ENCODE assay signal across 27 cellular contexts in the genomic region with DNA sequence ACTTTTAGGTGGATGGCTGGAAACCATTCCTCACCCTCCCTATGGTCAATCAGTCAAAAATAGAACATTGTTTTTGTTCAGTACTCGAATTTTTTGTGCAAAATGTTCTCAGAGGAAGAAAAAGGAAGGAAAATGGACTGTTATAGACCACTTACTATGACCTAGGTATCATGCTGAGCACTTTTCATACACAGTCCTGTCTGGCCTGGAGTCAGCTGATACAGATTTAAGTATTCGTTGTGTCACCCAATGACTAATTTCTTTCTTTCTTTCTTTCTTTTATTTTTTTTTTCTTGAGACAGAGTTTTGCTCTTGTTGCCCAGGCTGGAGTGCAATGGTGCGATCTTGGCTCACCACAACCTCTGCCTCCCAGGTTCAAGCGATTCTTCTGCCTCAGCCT.
"Had no signal": no experiment of that assay in that cellular context is flagged by ENCODE, and none has a peak within 500 bp of the region (broad histone marks: within the 10 kb centered on the region; RNA-seq: fewer than 3 reads in every experiment).

No MANE protein-coding gene starts in this region.

- ATAC-seq: gastroesophageal sphincter, heart right ventricle had no signal

- FAIRE-seq: endometrium, endothelial cell of umbilical vein had no signal

- H3K9me3 Mint-ChIP-seq: activated naive CD4-positive, alpha-beta T cell treated with anti-CD3 and anti-CD28 coated beads, Interleukin-2, amount 50 U/mL, for 24 hours; activated naive CD8-positive, alpha-beta T cell treated with anti-CD3 and anti-CD28 coated beads, Interleukin-2, amount 10 ng/mL, durations not matched to agents 7 days and 5 days; brain had no signal

- H3K36me3 Mint-ChIP-seq: activated naive CD4-positive, alpha-beta T cell treated with anti-CD3 and anti-CD28 coated beads, Interleukin-2, amount 50 U/mL, for 24 hours; brain had no signal

- H3K4me1 ChIP-seq: ascending aorta, breast epithelium, colonic mucosa, esophagus squamous epithelium, gastroesophageal sphincter had no signal

- H3K4me3 Mint-ChIP-seq: activated CD4-positive, alpha-beta memory T cell treated with anti-CD3 and anti-CD28 coated beads, Interleukin-2, amount 10 ng/mL, durations not matched to agents 7 days and 5 days; activated CD4-positive, alpha-beta T cell treated with anti-CD3 and anti-CD28 coated beads, Interleukin-2, amount 10 ng/mL, durations not matched to agents 7 days and 5 days; activated naive CD4-positive, alpha-beta T cell treated with anti-CD3 and anti-CD28 coated beads, Interleukin-2, amount 50 U/mL, for 24 hours; activated naive CD8-positive, alpha-beta T cell treated with anti-CD3 and anti-CD28 coated beads, Interleukin-2, amount 10 ng/mL, durations not matched to agents 7 days and 5 days; brain had no signal

- H3K27me3 Mint-ChIP-seq: activated CD4-positive, alpha-beta memory T cell treated with anti-CD3 and anti-CD28 coated beads, Interleukin-2, amount 10 ng/mL, durations not matched to agents 7 days and 5 days; activated CD4-positive, alpha-beta T cell treated with anti-CD3 and anti-CD28 coated beads, Interleukin-2, amount 10 ng/mL, durations not matched to agents 7 days and 5 days; activated naive CD4-positive, alpha-beta T cell treated with anti-CD3 and anti-CD28 coated beads, Interleukin-2, amount 50 U/mL, for 24 hours; activated naive CD8-positive, alpha-beta T cell treated with anti-CD3 and anti-CD28 coated beads, Interleukin-2, amount 10 ng/mL, durations not matched to agents 7 days and 5 days; brain had no signal

- H3K4me2 ChIP-seq: hepatocyte had no signal

- H2AFZ ChIP-seq: hepatocyte had no signal

- DNase-seq: activated CD4-positive, alpha-beta memory T cell treated with anti-CD3 and anti-CD28 coated beads, Interleukin-2, amount 10 ng/mL, durations not matched to agents 7 days and 5 days; activated CD4-positive, alpha-beta T cell treated with anti-CD3 and anti-CD28 coated beads, Interleukin-2, amount 10 ng/mL, durations not matched to agents 7 days and 5 days; activated CD4-positive, alpha-beta T cell treated with anti-CD3 and anti-CD28 coated beads, Interleukin-2, amount 50 U/mL, for 4 hours; activated CD8-positive, alpha-beta memory T cell treated with anti-CD3 and anti-CD28 coated beads for 24 hours; activated effector memory CD4-positive, alpha-beta T cell treated with Interleukin-2 at 50 U/mL for 16 hours; activated gamma-delta T cell treated with Interleukin-2 at 50 U/mL for 16 hours; activated naive CD4-positive, alpha-beta T cell treated with Interleukin-2 at 50 U/mL for 16 hours; activated naive CD8-positive, alpha-beta T cell treated with anti-CD3 and anti-CD28 coated beads, Interleukin-2, amount 10 ng/mL, durations not matched to agents 7 days and 5 days; activated T-cell treated with anti-CD3 and anti-CD28 coated beads, Interleukin-2, amount 50 U/mL, for 48 hours; central memory CD4-positive, alpha-beta T cell; cerebellar nuclear complex; colonic mucosa; effector CD8-positive, alpha-beta T cell; esophagus squamous epithelium; foreskin melanocyte; heart right ventricle; T-helper 2 cell had no signal

- H3K27ac Mint-ChIP-seq: activated CD4-positive, alpha-beta memory T cell treated with anti-CD3 and anti-CD28 coated beads, Interleukin-2, amount 10 ng/mL, durations not matched to agents 7 days and 5 days; activated CD4-positive, alpha-beta T cell treated with anti-CD3 and anti-CD28 coated beads, Interleukin-2, amount 10 ng/mL, durations not matched to agents 7 days and 5 days; activated naive CD8-positive, alpha-beta T cell treated with anti-CD3 and anti-CD28 coated beads, Interleukin-2, amount 10 ng/mL, durations not matched to agents 7 days and 5 days; brain had no signal

- H3K36me3 ChIP-seq: ascending aorta, breast epithelium, cardiac muscle cell, colonic mucosa, esophagus squamous epithelium, gastroesophageal sphincter, heart right ventricle had no signal

- H3K79me2 ChIP-seq: hepatocyte had no signal

- H3K4me3 ChIP-seq: ascending aorta, breast epithelium, cardiac muscle cell, colonic mucosa, esophagus squamous epithelium, gastroesophageal sphincter, heart right ventricle, hepatocyte had no signal

- H3K9me3 ChIP-seq: ascending aorta, breast epithelium, colonic mucosa, esophagus squamous epithelium, gastroesophageal sphincter, heart right ventricle had no signal

- H3K27me3 ChIP-seq: ascending aorta, breast epithelium, cardiac muscle cell, colonic mucosa, esophagus squamous epithelium, gastroesophageal sphincter, heart right ventricle, hepatocyte had no signal

- H3K4me1 Mint-ChIP-seq: brain had no signal

- H3K27ac ChIP-seq: ascending aorta, breast epithelium, cardiac muscle cell, colonic mucosa, epithelial cell of prostate, esophagus squamous epithelium, gastroesophageal sphincter, heart right ventricle, hepatocyte had no signal
